Comparison of ENCODE assay signal across 8 cellular contexts in the genomic region with DNA sequence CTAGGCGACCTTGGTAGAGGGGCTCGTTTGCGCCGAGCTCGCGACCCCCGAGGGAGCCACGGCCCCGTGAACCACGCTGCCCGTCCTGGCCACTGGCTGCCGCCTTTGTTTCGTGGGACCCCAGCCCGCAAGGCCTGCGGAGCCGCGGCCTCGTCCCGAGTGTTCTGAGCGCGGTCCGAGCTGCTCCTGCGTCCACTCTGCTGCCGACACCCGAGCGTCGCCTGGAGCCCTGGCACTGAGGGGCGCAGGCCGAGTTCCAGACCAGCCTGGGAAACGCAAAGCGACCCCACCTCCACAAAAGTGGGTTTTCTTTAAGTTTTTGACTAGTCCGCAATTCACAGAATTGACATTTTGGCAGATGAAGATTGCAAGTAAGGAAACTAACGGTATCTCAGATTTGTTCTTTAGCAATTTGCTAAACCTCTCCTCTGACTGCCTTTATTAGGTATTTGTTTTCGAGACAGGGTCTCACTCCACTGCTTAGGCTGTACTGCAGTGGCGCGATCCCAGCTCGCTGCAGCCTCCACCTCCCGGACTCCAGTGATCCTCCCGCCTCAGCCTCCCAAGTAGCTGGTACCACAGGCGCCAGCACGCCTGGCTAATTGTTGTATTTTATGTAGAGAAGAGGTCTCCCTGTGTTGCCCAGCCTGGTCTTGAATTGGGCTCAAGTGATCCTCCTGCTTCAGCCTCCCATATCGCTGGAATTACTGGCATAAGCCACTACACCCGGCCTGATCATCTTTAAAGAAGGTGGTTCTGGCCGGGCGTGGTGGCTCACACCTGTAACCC. TPM values are rescaled to one million over a fixed set of nuclear protein-coding genes. Genes with fewer than 3 reads are reported as not detected.
DNase-seq lines count a peak whose midpoint lies in the region; ATAC-seq, FAIRE-seq and TF ChIP-seq lines count a peak whose summit lies in the region.

No MANE protein-coding gene starts in this region.

- peak; percentile 20 for FAIRE-seq in GM12891 (lab: Jason Lieb, UNC)

- intact Hi-C loops in left colon (cut with DNase I, micrococcal nuclease) = no loop called here

- peaks cover 6 to 31% (median 28%) of the 10 kb centered on the region in 3 donors for H3K4me1 Mint-ChIP-seq in T-cell

- H3K27me3 Mint-ChIP-seq in T-cell = no peaks in the 10 kb centered on the region

- H3K4me3 Mint-ChIP-seq in T-cell = peak overlapping the region; percentile 69 to 96 (median 94)

- H3K36me3 Mint-ChIP-seq in T-cell = peaks cover 11% of the 10 kb centered on the region

- CTCF ChIA-PET in T-cell (lab: Charles Lee) = interaction anchor here in 1 of 2 donors (2.0 kb wide), 1 partner anchor 11 kb away, joined by 10 read pairs; no protein-coding TSS in a partner anchor

- H3K4me3 ChIP-seq in foreskin fibroblast (ENCODE audit: low read depth in 1 of 2, low read length in 2 of 2) = peak overlapping the region; percentile 65 to 87
- peak overlapping the region; percentile 79 for H3K4me3 ChIP-seq in skeletal muscle cell (ENCODE audit: low read depth, low read length)

- DNase-seq in GM12891 (ENCODE audit: insufficient read length, low spot score) (no peak), T-cell (no peak), foreskin fibroblast (peak in 1 of 2 donors; percentile 41), skeletal muscle cell (ENCODE audit: low read depth) (no peak), globus pallidus (ENCODE audit: low spot score) (no peak), glomerular visceral epithelial cell (ENCODE audit: extremely low spot score) (no peak), left colon (no peak)

- H3K27ac Mint-ChIP-seq in T-cell = peak overlapping the region in 1 of 2 donors; percentile 49

- no peak for TF ChIP-seq CTCF in foreskin fibroblast (IDR thresholded peaks at IDR 0.05; ENCODE audit: low read depth, low read length)

- ATAC-seq in T-cell (replicated peaks in 1 of 4) (no peak), HG03521 (IDR thresholded peaks at IDR 0.05; ENCODE audit: unreplicated experiment) (no peak), left colon (no peak)

- POLR2A ChIA-PET in T-cell (lab: Charles Lee) = no interaction called here

- H3K9me3 Mint-ChIP-seq in T-cell = no peaks in the 10 kb centered on the region

- TF ChIP-seq POLR2A in GM12891 (IDR thresholded peaks at IDR 0.05; ENCODE audit: low read depth, low read length) = no peak

TF ChIP-seq in GM12891, 5 proteins besides CTCF, POLR2A, EP300 and RAD21:
- TF ChIP-seq POU2F2 (IDR thresholded peaks at IDR 0.05; ENCODE audit: low read depth, low read length) (no peak), PAX5 (IDR thresholded peaks at IDR 0.05; ENCODE audit: insufficient read depth, low read length, severe bottlenecking) (no peak), TAF1 (IDR thresholded peaks at IDR 0.05; ENCODE audit: low read depth, low read length) (no peak), POLR2AphosphoS5 (IDR thresholded peaks at IDR 0.05; ENCODE audit: low read depth, low read length) (no peak), SPI1 (IDR thresholded peaks at IDR 0.05; ENCODE audit: low read depth, low read length) (no peak)

RNA-seq across cellular contexts. Expression of a gene that starts 0.9 kb away (rescaled TPM):
- 81.8 TPM for polyA plus RNA-seq in GM12891 (2012; ENCODE audit: low read depth, missing spikeins)
- total RNA-seq in T-cell (100 to 1,000 TPM; 126 to 141 (median 131) TPM), left colon (100 to 1,000 TPM; 104 to 124 TPM)

RNA-seq across cellular contexts. Expression of a gene that starts 27.5 kb away (rescaled TPM):
- polyA plus RNA-seq in GM12891 (2012; ENCODE audit: low read depth, missing spikeins) = 19.9 TPM
- total RNA-seq in T-cell (10 to 100 TPM; 27.6 to 53.4 (median 47.6) TPM), left colon (10 to 100 TPM; 42.3 to 58.1 TPM)

RNA-seq across cellular contexts. Expression of a gene that starts 29.4 kb away (rescaled TPM):
- 0.49 TPM for polyA plus RNA-seq in GM12891 (2012; ENCODE audit: low read depth, missing spikeins)
- total RNA-seq in T-cell (1 to 10 TPM; 3.4 to 6.1 (median 5.6) TPM), left colon (1 to 10 TPM; 3.7 to 4.7 TPM)

RNA-seq across cellular contexts. Expression of a gene that starts 52.6 kb away (rescaled TPM):
- 3.6 TPM for polyA plus RNA-seq in GM12891 (2012; ENCODE audit: low read depth, missing spikeins)
- 10 to 100 TPM in 1 of 5 donors, 1 to 10 TPM in 4; 5.1 to 13.4 (median 8.8) TPM for total RNA-seq in T-cell
- 10 to 100 TPM; 13.6 to 15.3 TPM for total RNA-seq in left colon

RNA-seq across cellular contexts. Expression of a gene that starts 52.8 kb away (rescaled TPM):
- polyA plus RNA-seq in GM12891 (2012; ENCODE audit: low read depth, missing spikeins) = 12.0 TPM
- total RNA-seq in T-cell (10 to 100 TPM; 23.2 to 68.4 (median 63.4) TPM), left colon (100 to 1,000 TPM in 1 of 2 donors, 10 to 100 TPM in 1; 90.9 to 117 TPM)
